Comparison of ENCODE assay signal across 1 cellular context in genomic region chr19:32104465-32105235, GRCh38.
TF ChIP-seq lines count a peak whose summit lies in the region.

No MANE protein-coding gene starts in this region.

TF ChIP-seq in K562, 482 proteins besides CTCF, POLR2A, EP300 and RAD21 (continued from another document):
- TF ChIP-seq ZMIZ1 (IDR thresholded peaks at IDR 0.05; ENCODE audit: low read depth in 2 of 2, low read length in 2 of 2) (no peak), SRSF7 (optimal IDR thresholded peaks at IDR 0.05; ENCODE audit: low read depth, low read length) (no peak), TCF7 (IDR thresholded peaks at IDR 0.05; ENCODE audit: borderline replicate concordance) (no peak), ZNF57 (CRISPR knock-in tag; IDR thresholded peaks at IDR 0.05) (no peak), ZFP30 (CRISPR knock-in tag; IDR thresholded peaks at IDR 0.05; ENCODE audit: borderline replicate concordance) (no peak), ZNF717 (CRISPR knock-in tag; IDR thresholded peaks at IDR 0.05) (no peak), FOXP4 (CRISPR knock-in tag; IDR thresholded peaks at IDR 0.05; ENCODE audit: borderline replicate concordance) (no peak), ZNF197 (CRISPR knock-in tag; IDR thresholded peaks at IDR 0.05; ENCODE audit: low read depth) (no peak), RFX1 (IDR thresholded peaks at IDR 0.05) (no peak), FOXM1 (IDR thresholded peaks at IDR 0.05; ENCODE audit: low read depth) (0 out of 2 replicates have a peak, but pooled peaks have one; percentile 30), FOXM1 (CRISPR knock-in tag; IDR thresholded peaks at IDR 0.05; ENCODE audit: low read depth) (no peak)
- TF ChIP-seq, protein P1, sequence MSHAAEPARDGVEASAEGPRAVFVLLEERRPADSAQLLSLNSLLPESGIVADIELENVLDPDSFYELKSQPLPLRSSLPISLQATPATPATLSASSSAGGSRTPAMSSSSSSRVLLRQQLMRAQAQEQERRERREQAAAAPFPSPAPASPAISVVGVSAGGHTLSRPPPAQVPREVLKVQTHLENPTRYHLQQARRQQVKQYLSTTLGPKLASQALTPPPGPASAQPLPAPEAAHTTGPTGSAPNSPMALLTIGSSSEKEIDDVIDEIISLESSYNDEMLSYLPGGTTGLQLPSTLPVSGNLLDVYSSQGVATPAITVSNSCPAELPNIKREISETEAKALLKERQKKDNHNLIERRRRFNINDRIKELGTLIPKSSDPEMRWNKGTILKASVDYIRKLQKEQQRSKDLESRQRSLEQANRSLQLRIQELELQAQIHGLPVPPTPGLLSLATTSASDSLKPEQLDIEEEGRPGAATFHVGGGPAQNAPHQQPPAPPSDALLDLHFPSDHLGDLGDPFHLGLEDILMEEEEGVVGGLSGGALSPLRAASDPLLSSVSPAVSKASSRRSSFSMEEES (CRISPR knock-in tag; IDR thresholded peaks at IDR 0.05), result peak; percentile 12; the same call in 1 of the 2 replicates
- TF ChIP-seq, protein P2, sequence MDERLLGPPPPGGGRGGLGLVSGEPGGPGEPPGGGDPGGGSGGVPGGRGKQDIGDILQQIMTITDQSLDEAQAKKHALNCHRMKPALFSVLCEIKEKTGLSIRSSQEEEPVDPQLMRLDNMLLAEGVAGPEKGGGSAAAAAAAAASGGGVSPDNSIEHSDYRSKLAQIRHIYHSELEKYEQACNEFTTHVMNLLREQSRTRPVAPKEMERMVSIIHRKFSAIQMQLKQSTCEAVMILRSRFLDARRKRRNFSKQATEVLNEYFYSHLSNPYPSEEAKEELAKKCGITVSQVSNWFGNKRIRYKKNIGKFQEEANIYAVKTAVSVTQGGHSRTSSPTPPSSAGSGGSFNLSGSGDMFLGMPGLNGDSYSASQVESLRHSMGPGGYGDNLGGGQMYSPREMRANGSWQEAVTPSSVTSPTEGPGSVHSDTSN (CRISPR knock-in tag; IDR thresholded peaks at IDR 0.05; ENCODE audit: low read depth), result no peak
- TF ChIP-seq, protein P2 (tag; conservative IDR thresholded peaks at IDR 0.05; ENCODE audit: low read depth), result peak; percentile 94
